In genomic region chr1:25232027-25232865, GRCh38 we compare ENCODE assay signal across 1 cellular context.
TF ChIP-seq lines count a peak whose summit lies in the region.

TSS of gene SYF2 (minus strand) at chr1:25232502. CDS start at chr1:25232467, 35 bp downstream.

TF ChIP-seq in HepG2, 621 proteins besides CTCF, POLR2A, EP300 and RAD21 (continued from another document and continues in another):
- TF ChIP-seq MXD3 (CRISPR knock-in tag; IDR thresholded peaks at IDR 0.05): peak; percentile 66
- TF ChIP-seq ZNF121 (CRISPR knock-in tag; IDR thresholded peaks at IDR 0.05): no peak
- TF ChIP-seq PHF20 (CRISPR knock-in tag; IDR thresholded peaks at IDR 0.05): peak; percentile 90
- TF ChIP-seq HIC2 (CRISPR knock-in tag; IDR thresholded peaks at IDR 0.05; ENCODE audit: low read depth): no peak
- TF ChIP-seq SETDB1 (CRISPR knock-in tag; IDR thresholded peaks at IDR 0.05; ENCODE audit: borderline replicate concordance): no peak
- no peak for TF ChIP-seq ZKSCAN8 (CRISPR knock-in tag; IDR thresholded peaks at IDR 0.05; ENCODE audit: borderline replicate concordance)
- no peak for TF ChIP-seq JDP2 (CRISPR knock-in tag; IDR thresholded peaks at IDR 0.05; ENCODE audit: borderline replicate concordance)
- TF ChIP-seq ZNF264 (CRISPR knock-in tag; IDR thresholded peaks at IDR 0.05): no peak
- TF ChIP-seq ZNF460 (CRISPR knock-in tag; IDR thresholded peaks at IDR 0.05; ENCODE audit: borderline replicate concordance): no peak
- TF ChIP-seq BRCA1 (CRISPR knock-in tag; IDR thresholded peaks at IDR 0.05): no peak
- no peak for TF ChIP-seq RFX1 (IDR thresholded peaks at IDR 0.05)
- TF ChIP-seq E2F2 (CRISPR knock-in tag; IDR thresholded peaks at IDR 0.05; ENCODE audit: borderline replicate concordance): 0 out of 2 replicates have a peak, but pooled peaks have one; percentile 28
- TF ChIP-seq PREB (CRISPR knock-in tag; IDR thresholded peaks at IDR 0.05): no peak
- no peak for TF ChIP-seq ZNF30 (CRISPR knock-in tag; IDR thresholded peaks at IDR 0.05)
- no peak for TF ChIP-seq KDM4B (CRISPR knock-in tag; IDR thresholded peaks at IDR 0.05)
- no peak for TF ChIP-seq SMARCC2 (IDR thresholded peaks at IDR 0.05)
- TF ChIP-seq ZNF614 (CRISPR knock-in tag; IDR thresholded peaks at IDR 0.05; ENCODE audit: borderline replicate concordance): peak; percentile 29; the same call in 1 of the 2 replicates
- no peak for TF ChIP-seq ZNF839 (CRISPR knock-in tag; IDR thresholded peaks at IDR 0.05; ENCODE audit: borderline replicate concordance)
- no peak for TF ChIP-seq GLMP (CRISPR knock-in tag; IDR thresholded peaks at IDR 0.05; ENCODE audit: borderline replicate concordance)
- TF ChIP-seq KAT2B (IDR thresholded peaks at IDR 0.05; ENCODE audit: borderline replicate concordance, low read depth, low read length): no peak
- no peak for TF ChIP-seq CERS6 (CRISPR knock-in tag; IDR thresholded peaks at IDR 0.05)
- no peak for TF ChIP-seq ZNF318 (CRISPR knock-in tag; IDR thresholded peaks at IDR 0.05)
- no peak for TF ChIP-seq ZNF276 (CRISPR knock-in tag; IDR thresholded peaks at IDR 0.05; ENCODE audit: low read depth)
- TF ChIP-seq PHF5A (CRISPR knock-in tag; IDR thresholded peaks at IDR 0.05; ENCODE audit: low read depth, unreplicated experiment): no peak
- TF ChIP-seq IRF1 (CRISPR knock-in tag; IDR thresholded peaks at IDR 0.05; ENCODE audit: low read depth): no peak
- TF ChIP-seq ATF6 (CRISPR knock-in tag; conservative IDR thresholded peaks at IDR 0.05): no peak
- TF ChIP-seq FOXC1 (CRISPR knock-in tag; IDR thresholded peaks at IDR 0.05; ENCODE audit: borderline replicate concordance): peak; percentile 88
- TF ChIP-seq ZNF326 (CRISPR knock-in tag; IDR thresholded peaks at IDR 0.05; ENCODE audit: borderline replicate concordance): no peak
- no peak for TF ChIP-seq GLI4 (CRISPR knock-in tag; IDR thresholded peaks at IDR 0.05; ENCODE audit: borderline replicate concordance)
- no peak for TF ChIP-seq SOX13 (IDR thresholded peaks at IDR 0.05)
- peak in 1 of 2 experiments; percentile 31; a peak in 2 of 4 replicates for TF ChIP-seq SOX13 (CRISPR knock-in tag; conservative IDR thresholded peaks at IDR 0.05 in 1 of 2, IDR thresholded peaks at IDR 0.05 in 1 of 2)
- TF ChIP-seq FOXK1 (CRISPR knock-in tag; IDR thresholded peaks at IDR 0.05; ENCODE audit: borderline replicate concordance, low read depth): peak; percentile 100
- no peak for TF ChIP-seq ZSCAN30 (CRISPR knock-in tag; IDR thresholded peaks at IDR 0.05)
- no peak for TF ChIP-seq ZNF549 (CRISPR knock-in tag; IDR thresholded peaks at IDR 0.05)
- TF ChIP-seq ZNF17 (CRISPR knock-in tag; IDR thresholded peaks at IDR 0.05): no peak
- TF ChIP-seq ELF4 (CRISPR knock-in tag; IDR thresholded peaks at IDR 0.05; ENCODE audit: borderline replicate concordance): peak; percentile 98
- peak; percentile 54 for TF ChIP-seq AGO2 (optimal IDR thresholded peaks at IDR 0.05; ENCODE audit: low read depth, low read length)
- 0 out of 2 replicates have a peak, but pooled peaks have one; percentile 21 for TF ChIP-seq ZNF713 (CRISPR knock-in tag; IDR thresholded peaks at IDR 0.05)
- TF ChIP-seq PRMT3 (CRISPR knock-in tag; IDR thresholded peaks at IDR 0.05; ENCODE audit: borderline replicate concordance, low read depth): no peak
- TF ChIP-seq ZKSCAN1 (IDR thresholded peaks at IDR 0.05; ENCODE audit: low read length): 0 out of 2 replicates have a peak, but pooled peaks have one; percentile 18
- 0 out of 2 replicates have a peak, but pooled peaks have one; percentile 47 for TF ChIP-seq ZNF773 (CRISPR knock-in tag; IDR thresholded peaks at IDR 0.05; ENCODE audit: borderline replicate concordance)
- TF ChIP-seq ZIK1 (CRISPR knock-in tag; IDR thresholded peaks at IDR 0.05; ENCODE audit: borderline replicate concordance, low read depth): no peak
